ENCODE assay signal across 32 cellular contexts in genomic region chr6:5899216-5900045, GRCh38.
"Had no signal": no experiment of that assay in that cellular context is flagged by ENCODE, and none has a peak within 500 bp of the region (broad histone marks: within the 10 kb centered on the region; RNA-seq: fewer than 3 reads in every experiment).

No MANE protein-coding gene starts in this region.

- H3K4me1 Mint-ChIP-seq: activated CD4-positive, alpha-beta T cell treated with anti-CD3 and anti-CD28 coated beads for 36 hours had no signal

- ATAC-seq: activated CD4-positive, alpha-beta T cell treated with anti-CD3 and anti-CD28 coated beads for 36 hours; activated T-cell treated with anti-CD3 and anti-CD28 coated beads, Interleukin-2, amount 50 U/mL, for 72 hours; gastroesophageal sphincter; natural killer cell treated with Interleukin-12 subunit alpha and Interleukin-12 subunit beta and Interleukin-15 and Interleukin-18, amount 100 ng/mL, for 72 hours had no signal

- H3K36me3 Mint-ChIP-seq: activated naive CD8-positive, alpha-beta T cell; brain; natural killer cell treated with Interleukin-12 subunit alpha and Interleukin-12 subunit beta and Interleukin-15 and Interleukin-18, amount 100 ng/mL, for 72 hours had no signal

- H3K27ac ChIP-seq: ascending aorta, cardiac muscle cell, coronary artery, dorsolateral prefrontal cortex, gastroesophageal sphincter, hepatocyte, left ventricle myocardium inferior, neutrophil, ovary, right lobe of liver, thyroid gland, upper lobe of left lung, vagina had no signal

- H3K4me3 Mint-ChIP-seq: activated CD4-positive, alpha-beta T cell treated with anti-CD3 and anti-CD28 coated beads for 36 hours; activated naive CD8-positive, alpha-beta T cell; activated T-cell treated with anti-CD3 and anti-CD28 coated beads, Interleukin-2, amount 50 U/mL, for 72 hours; brain; natural killer cell treated with Interleukin-12 subunit alpha and Interleukin-12 subunit beta and Interleukin-15 and Interleukin-18, amount 100 ng/mL, for 72 hours; stimulated activated naive CD8-positive, alpha-beta T cell treated with anti-CD3 and anti-CD28 coated beads, Interleukin-15, Interleukin-2, amounts not matched to agents 100 ng/mL and 50 ng/mL, for 24 hours; T-helper 2 cell treated with Interferon-gamma antibody and Interleukin-4, amounts not matched to agents 5 μg/mL and 100 μg/mL, for 36 hours had no signal

- H3K9me3 ChIP-seq: ascending aorta, gastroesophageal sphincter, left ventricle myocardium inferior, neutrophil, ovary, right lobe of liver, thyroid gland, upper lobe of left lung, vagina had no signal

- DNase-seq: activated CD4-positive, alpha-beta T cell treated with anti-CD3 and anti-CD28 coated beads for 36 hours; activated CD4-positive, CD25-positive, alpha-beta regulatory T cell; activated naive CD4-positive, alpha-beta T cell treated with Interleukin-2 at 50 U/mL for 16 hours; activated T-cell treated with anti-CD3 and anti-CD28 coated beads for 4 hours; activated T-cell treated with anti-CD3 and anti-CD28 coated beads, Interleukin-2, amount 50 U/mL, for 72 hours; cerebellar nuclear complex; dorsolateral prefrontal cortex; effector memory CD4-positive, alpha-beta T cell; islet precursor cell; left ventricle myocardium inferior; ovary; right lobe of liver; stimulated activated CD4-positive, alpha-beta T cell treated with anti-CD3 and anti-CD28 coated beads, Interleukin-12 subunit alpha, Interleukin-12 subunit beta, amount 100 ng/mL, for 4 hours; stimulated activated CD4-positive, alpha-beta T cell treated with anti-CD3 and anti-CD28 coated beads, Interleukin-4, amount 100 ng/mL, for 1 hour; T-helper 1 cell; thyroid gland had no signal

- H3K27me3 Mint-ChIP-seq: activated CD4-positive, alpha-beta T cell treated with anti-CD3 and anti-CD28 coated beads for 36 hours; activated naive CD8-positive, alpha-beta T cell; brain; natural killer cell treated with Interleukin-12 subunit alpha and Interleukin-12 subunit beta and Interleukin-15 and Interleukin-18, amount 100 ng/mL, for 72 hours; progenitor cell of endocrine pancreas; stimulated activated naive CD8-positive, alpha-beta T cell treated with anti-CD3 and anti-CD28 coated beads, Interleukin-15, Interleukin-2, amounts not matched to agents 100 ng/mL and 50 ng/mL, for 24 hours had no signal

- H3K4me3 ChIP-seq: ascending aorta, cardiac muscle cell, coronary artery, dorsolateral prefrontal cortex, gastroesophageal sphincter, hepatocyte, left ventricle myocardium inferior, lung, ovary, right lobe of liver, skin epidermis, thyroid gland, upper lobe of left lung, vagina had no signal

- H3K36me3 ChIP-seq: ascending aorta, cardiac muscle cell, gastroesophageal sphincter, left ventricle myocardium inferior, neutrophil, ovary, right lobe of liver, thyroid gland, upper lobe of left lung, vagina had no signal

- H3K27ac Mint-ChIP-seq: activated CD4-positive, alpha-beta T cell treated with anti-CD3 and anti-CD28 coated beads for 36 hours; activated naive CD8-positive, alpha-beta T cell; activated T-cell treated with anti-CD3 and anti-CD28 coated beads, Interleukin-2, amount 50 U/mL, for 72 hours; brain; natural killer cell treated with Interleukin-12 subunit alpha and Interleukin-12 subunit beta and Interleukin-15 and Interleukin-18, amount 100 ng/mL, for 72 hours; progenitor cell of endocrine pancreas; stimulated activated naive CD8-positive, alpha-beta T cell treated with anti-CD3 and anti-CD28 coated beads, Interleukin-15, Interleukin-2, amounts not matched to agents 100 ng/mL and 50 ng/mL, for 24 hours; T-helper 2 cell treated with Interferon-gamma antibody and Interleukin-4, amounts not matched to agents 5 μg/mL and 100 μg/mL, for 36 hours had no signal

- H3K9me3 Mint-ChIP-seq: activated T-cell treated with anti-CD3 and anti-CD28 coated beads, Interleukin-2, amount 50 U/mL, for 72 hours; natural killer cell treated with Interleukin-12 subunit alpha and Interleukin-12 subunit beta and Interleukin-15 and Interleukin-18, amount 100 ng/mL, for 72 hours; stimulated activated naive CD8-positive, alpha-beta T cell treated with anti-CD3 and anti-CD28 coated beads, Interleukin-15, Interleukin-2, amounts not matched to agents 100 ng/mL and 50 ng/mL, for 24 hours; T-helper 2 cell treated with Interferon-gamma antibody and Interleukin-4, amounts not matched to agents 5 μg/mL and 100 μg/mL, for 36 hours had no signal
